ENCODE assay signal across 14 cellular contexts in genomic region chr13:69948016-69948415, GRCh38.
DNase-seq lines count a peak whose midpoint lies in the region; ATAC-seq and TF ChIP-seq lines count a peak whose summit lies in the region.
"Had no signal": no experiment of that assay in that cellular context is flagged by ENCODE, and none has a peak within 500 bp of the region (broad histone marks: within the 10 kb centered on the region; RNA-seq: fewer than 3 reads in every experiment).

No MANE protein-coding gene starts in this region.

- H3K27ac ChIP-seq in SU-DHL-6 (ENCODE audit: low read depth, low read length) (peak overlapping the region; percentile 68), PC-9 (no peak overlapping the region)
- H3K27ac ChIP-seq: esophagus muscularis mucosa, GM23248, prostate gland had no signal

- H3F3A ChIP-seq in SU-DHL-6 (ENCODE audit: insufficient read depth), result no peaks in the 10 kb centered on the region
- H3F3A ChIP-seq in PC-9 (ENCODE audit: insufficient read depth, low read depth), result no peaks in the 10 kb centered on the region

- ATAC-seq in GM18868 (IDR thresholded peaks at IDR 0.05; ENCODE audit: unreplicated experiment), result peak; percentile 99
- peak; percentile 98 for ATAC-seq in GM21619 (IDR thresholded peaks at IDR 0.05; ENCODE audit: unreplicated experiment)
- ATAC-seq in HG03175 (IDR thresholded peaks at IDR 0.05; ENCODE audit: unreplicated experiment), result peak; percentile 98
- ATAC-seq: activated CD8-positive, alpha-beta T cell treated with anti-CD3 and anti-CD28 coated beads, Interleukin-2, amount 10 ng/mL, durations not matched to agents 7 days and 5 days had no signal

- DNase-seq in PC-9, result no peak
- DNase-seq in NK-92 treated with Interleukin-12 subunit alpha and Interleukin-12 subunit beta, amount 100 ng/mL, for 24 hours (lab: John Stamatoyannopoulos, UW), result no peak
- DNase-seq in NCI-H510A (lab: John Stamatoyannopoulos, UW), result no peak
- DNase-seq in globus pallidus (ENCODE audit: low spot score), result no peak
- DNase-seq: activated CD8-positive, alpha-beta T cell treated with anti-CD3 and anti-CD28 coated beads, Interleukin-2, amount 10 ng/mL, durations not matched to agents 7 days and 5 days; Caco-2; GM23248; Right ventricle myocardium superior had no signal

- H3K9me3 ChIP-seq in SU-DHL-6 (ENCODE audit: insufficient read depth, low read length) (no peaks in the 10 kb centered on the region; the same call in 1 of the 2 replicates), PC-9 (ENCODE audit: insufficient read depth, low read depth) (no peaks in the 10 kb centered on the region)
- H3K9me3 ChIP-seq: Caco-2, esophagus muscularis mucosa, prostate gland had no signal

- POLR2A ChIA-PET in PC-9 (lab: Charles Lee; ENCODE audit: unreplicated experiment), result no interaction called here

- no peaks in the 10 kb centered on the region for H4K20me1 ChIP-seq in SU-DHL-6 (ENCODE audit: low read depth, low read length)
- H4K20me1 ChIP-seq in PC-9 (ENCODE audit: insufficient read depth), result no peaks in the 10 kb centered on the region

- H3K4me2 ChIP-seq in SU-DHL-6 (ENCODE audit: low read depth, low read length, poor library complexity, severe bottlenecking), result peak overlapping the region; percentile 85
- no peak overlapping the region for H3K4me2 ChIP-seq in PC-9

- 0 out of 2 replicates have a peak overlapping the region, but pooled peaks have one; percentile 22 for H3K9ac ChIP-seq in SU-DHL-6 (ENCODE audit: low read length)
- H3K9ac ChIP-seq: GM23248 had no signal

- intact Hi-C loops in PC-9 (cut with micrococcal nuclease; ENCODE audit: unreplicated experiment), result no loop called here

- CTCF ChIA-PET in PC-9 (lab: Charles Lee), result no interaction called here

- H3K79me2 ChIP-seq in SU-DHL-6 (ENCODE audit: insufficient read depth, low read length) (no peaks in the 10 kb centered on the region), PC-9 (ENCODE audit: low read depth) (no peaks in the 10 kb centered on the region)

- H3K4me3 ChIP-seq in SU-DHL-6 (ENCODE audit: insufficient read depth, low read length, poor library complexity, severe bottlenecking) (peak overlapping the region; percentile 41), PC-9 (no peak overlapping the region)
- H3K4me3 ChIP-seq: esophagus muscularis mucosa, GM23248, prostate gland had no signal

- peak overlapping the region; percentile 98 for H2AFZ ChIP-seq in SU-DHL-6 (ENCODE audit: low read depth, low read length, severe bottlenecking)
- H2AFZ ChIP-seq in PC-9, result no peak overlapping the region
- H2AFZ ChIP-seq: GM23248 had no signal

- no peak for TF ChIP-seq CTCF in SU-DHL-6 (IDR thresholded peaks at IDR 0.05; ENCODE audit: insufficient read depth, low read length, poor library complexity, severe bottlenecking)
- TF ChIP-seq CTCF in PC-9 (conservative IDR thresholded peaks at IDR 0.05), result no peak

- H3K27me3 ChIP-seq in SU-DHL-6 (ENCODE audit: low read length), result no peaks in the 10 kb centered on the region
- no peaks in the 10 kb centered on the region for H3K27me3 ChIP-seq in PC-9 (ENCODE audit: insufficient read depth, low read depth)
- H3K27me3 ChIP-seq: esophagus muscularis mucosa had no signal

- no peaks in the 10 kb centered on the region for H3K36me3 ChIP-seq in SU-DHL-6 (ENCODE audit: low read length)
- H3K36me3 ChIP-seq in PC-9 (ENCODE audit: low read depth), result no peaks in the 10 kb centered on the region
- H3K36me3 ChIP-seq: esophagus muscularis mucosa, prostate gland had no signal

- H3K4me1 ChIP-seq in PC-9 (replicated peaks; ENCODE audit: insufficient read depth), result no peaks in the 10 kb centered on the region
- H3K4me1 ChIP-seq: Caco-2, esophagus muscularis mucosa, prostate gland had no signal

- H3K9me2 ChIP-seq in SU-DHL-6 (replicated peaks; ENCODE audit: insufficient read depth, low read length) (no peaks in the 10 kb centered on the region), PC-9 (ENCODE audit: insufficient read depth) (no peaks in the 10 kb centered on the region)

- BruUV-seq in PC-9 (replicated peaks; lab: Mats Ljungman, UMichigan), result no TSS peak
